ENCODE assay signal across 10 cellular contexts in the genomic region with DNA sequence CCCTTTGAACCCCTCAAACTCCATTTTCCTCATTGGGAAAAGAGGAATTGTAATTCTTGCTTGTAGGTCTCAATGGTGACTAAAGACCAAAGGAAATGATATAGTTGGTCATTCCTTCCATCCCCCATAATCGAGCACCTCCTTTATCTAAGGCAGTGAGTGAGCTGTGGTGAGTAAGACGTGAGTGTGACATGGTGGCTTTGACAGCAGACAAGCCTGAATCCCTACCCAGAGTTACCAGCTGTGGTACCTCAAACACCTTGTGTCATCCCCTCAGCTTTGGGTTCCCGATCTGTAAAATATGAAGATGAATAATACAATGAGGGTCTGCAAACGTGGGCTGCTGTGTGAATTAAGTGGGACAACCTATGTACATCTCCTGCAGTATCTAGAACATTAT. TPM values are rescaled to one million over a fixed set of nuclear protein-coding genes. Genes with fewer than 3 reads are reported as not detected.
DNase-seq lines count a peak whose midpoint lies in the region; ATAC-seq and TF ChIP-seq lines count a peak whose summit lies in the region.
"Had no signal": no experiment of that assay in that cellular context is flagged by ENCODE, and none has a peak within 500 bp of the region (broad histone marks: within the 10 kb centered on the region; RNA-seq: fewer than 3 reads in every experiment).

No MANE protein-coding gene starts in this region.

- peaks cover 30% of the 10 kb centered on the region for H3K4me1 ChIP-seq in OCI-LY3 (ENCODE audit: low read length)

- H3K4me3 ChIP-seq in OCI-LY3 (ENCODE audit: low read length): no peak overlapping the region
- H3K4me3 ChIP-seq: ascending aorta, testis had no signal

- H3K27me3 ChIP-seq in OCI-LY3 (ENCODE audit: low read depth, low read length): no peaks in the 10 kb centered on the region
- H3K27me3 ChIP-seq: ascending aorta, testis had no signal

- H3K27ac Mint-ChIP-seq in activated naive CD8-positive, alpha-beta T cell treated with anti-CD3 and anti-CD28 coated beads for 36 hours: peak overlapping the region; percentile 89
- peak overlapping the region; percentile 82 for H3K27ac Mint-ChIP-seq in stimulated activated memory B cell treated with anti-CD40 and anti-IgM and Interleukin-4, amounts not matched to agents 10 μg/mL and 1 μg/mL and 100 μg/mL, for 72 hours

- no peak overlapping the region for H3K4me3 Mint-ChIP-seq in activated naive CD8-positive, alpha-beta T cell treated with anti-CD3 and anti-CD28 coated beads for 36 hours
- H3K4me3 Mint-ChIP-seq in stimulated activated memory B cell treated with anti-CD40 and anti-IgM and Interleukin-4, amounts not matched to agents 10 μg/mL and 1 μg/mL and 100 μg/mL, for 72 hours: peak overlapping the region; percentile 52

- H3K9ac ChIP-seq in OCI-LY3 (ENCODE audit: low read length): no peak overlapping the region

- H3K27me3 Mint-ChIP-seq in activated naive CD8-positive, alpha-beta T cell treated with anti-CD3 and anti-CD28 coated beads for 36 hours: no peaks in the 10 kb centered on the region
- H3K27me3 Mint-ChIP-seq in stimulated activated memory B cell treated with anti-CD40 and anti-IgM and Interleukin-4, amounts not matched to agents 10 μg/mL and 1 μg/mL and 100 μg/mL, for 72 hours: no peaks in the 10 kb centered on the region

- no peaks in the 10 kb centered on the region for H3K9me3 ChIP-seq in OCI-LY3 (ENCODE audit: insufficient read depth, low read length)
- H3K9me3 ChIP-seq: ascending aorta, testis had no signal

- H3K79me2 ChIP-seq in OCI-LY3 (ENCODE audit: low read length): peaks cover 97% of the 10 kb centered on the region

- peaks cover 87% of the 10 kb centered on the region for H3K4me1 Mint-ChIP-seq in activated naive CD8-positive, alpha-beta T cell treated with anti-CD3 and anti-CD28 coated beads for 36 hours
- H3K4me1 Mint-ChIP-seq in stimulated activated memory B cell treated with anti-CD40 and anti-IgM and Interleukin-4, amounts not matched to agents 10 μg/mL and 1 μg/mL and 100 μg/mL, for 72 hours: peaks cover 92% of the 10 kb centered on the region

- H3K4me2 ChIP-seq in OCI-LY3 (ENCODE audit: low read length): peak overlapping the region; percentile 67

- peak; percentile 91 to 93 for ATAC-seq in activated CD4-positive, CD25-positive, alpha-beta regulatory T cell treated with anti-CD3 and anti-CD28 coated beads, Interleukin-2, amount 50 U/mL, for 24 hours
- no peak for ATAC-seq in stimulated activated memory B cell treated with anti-CD40 and anti-IgM and Interleukin-4, amounts not matched to agents 10 μg/mL and 1 μg/mL and 100 μg/mL, for 72 hours
- no peak for ATAC-seq in GM21390 (IDR thresholded peaks at IDR 0.05; ENCODE audit: unreplicated experiment)

- peaks cover 16% of the 10 kb centered on the region for H3K36me3 ChIP-seq in OCI-LY3 (replicated peaks; ENCODE audit: low read depth, low read length)

- no peak for TF ChIP-seq CTCF in OCI-LY3 (IDR thresholded peaks at IDR 0.05; ENCODE audit: low read depth, low read length)

- DNase-seq in activated CD4-positive, CD25-positive, alpha-beta regulatory T cell (lab: John Stamatoyannopoulos, UW): no peak
- no peak for DNase-seq in activated naive CD8-positive, alpha-beta T cell treated with anti-CD3 and anti-CD28 coated beads for 36 hours
- DNase-seq in hippocampal formation (lab: John Stamatoyannopoulos, UW): no peak
- no peak for DNase-seq in NCI-H2196 (lab: John Stamatoyannopoulos, UW; ENCODE audit: unreplicated experiment)
- DNase-seq: testis had no signal

- peaks cover 91% of the 10 kb centered on the region for H4K20me1 ChIP-seq in OCI-LY3 (ENCODE audit: insufficient read depth, low read length)

- no peaks in the 10 kb centered on the region for H3K9me3 Mint-ChIP-seq in activated naive CD8-positive, alpha-beta T cell treated with anti-CD3 and anti-CD28 coated beads for 36 hours
- no peaks in the 10 kb centered on the region for H3K9me3 Mint-ChIP-seq in stimulated activated memory B cell treated with anti-CD40 and anti-IgM and Interleukin-4, amounts not matched to agents 10 μg/mL and 1 μg/mL and 100 μg/mL, for 72 hours

- H3K36me3 Mint-ChIP-seq in activated naive CD8-positive, alpha-beta T cell treated with anti-CD3 and anti-CD28 coated beads for 36 hours: peaks cover 31% of the 10 kb centered on the region
- peaks cover 28% of the 10 kb centered on the region for H3K36me3 Mint-ChIP-seq in stimulated activated memory B cell treated with anti-CD40 and anti-IgM and Interleukin-4, amounts not matched to agents 10 μg/mL and 1 μg/mL and 100 μg/mL, for 72 hours

- H2AFZ ChIP-seq in OCI-LY3 (ENCODE audit: low read depth, low read length): no peak overlapping the region

- no peak overlapping the region for H3K27ac ChIP-seq in OCI-LY3 (ENCODE audit: low read length)
- H3K27ac ChIP-seq: ascending aorta, testis had no signal

RNA-seq across cellular contexts. Expression of a gene that starts 8.4 kb away (rescaled TPM):
- 10 to 100 TPM; 23.7 to 24.4 TPM for total RNA-seq in activated naive CD8-positive, alpha-beta T cell treated with anti-CD3 and anti-CD28 coated beads for 36 hours

Comparison
In these comparisons a context has a peak if more than half of its experiments do, and no peak if none do; other contexts are left out.
1. ATAC-seq: peak in activated CD4-positive, CD25-positive, alpha-beta regulatory T cell treated with anti-CD3 and anti-CD28 coated beads, Interleukin-2, amount 50 U/mL, for 24 hours (2 of 2); none in stimulated activated memory B cell treated with anti-CD40 and anti-IgM and Interleukin-4, amounts not matched to agents 10 μg/mL and 1 μg/mL and 100 μg/mL, for 72 hours (single experiment) and GM21390 (single experiment).